In the genomic region with DNA sequence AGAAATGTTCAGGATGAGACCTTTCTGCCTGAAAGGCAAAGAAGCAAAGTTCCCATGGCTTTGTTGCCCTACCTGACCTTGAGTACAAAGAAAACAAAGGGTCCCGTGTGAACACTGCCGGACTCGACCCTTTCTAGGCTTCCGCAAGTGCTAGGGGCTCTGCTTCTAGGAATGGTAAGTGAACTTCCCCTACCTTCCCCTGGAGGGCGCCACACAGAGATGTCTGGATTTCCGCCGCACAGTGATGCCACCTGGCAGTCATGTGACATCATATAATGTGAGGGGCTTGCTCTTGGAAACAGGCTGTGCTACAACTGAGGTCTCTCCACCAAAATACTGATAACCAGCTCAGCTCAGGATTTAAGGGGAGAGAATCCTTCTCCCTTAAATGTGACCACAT, we compare ENCODE assay signal across 1 cellular context.
TF ChIP-seq lines count a peak whose summit lies in the region.

No MANE protein-coding gene starts in this region.

TF ChIP-seq in GM23338, 12 proteins besides CTCF, POLR2A, EP300 and RAD21 (continued from another document):
- TF ChIP-seq, protein P1, sequence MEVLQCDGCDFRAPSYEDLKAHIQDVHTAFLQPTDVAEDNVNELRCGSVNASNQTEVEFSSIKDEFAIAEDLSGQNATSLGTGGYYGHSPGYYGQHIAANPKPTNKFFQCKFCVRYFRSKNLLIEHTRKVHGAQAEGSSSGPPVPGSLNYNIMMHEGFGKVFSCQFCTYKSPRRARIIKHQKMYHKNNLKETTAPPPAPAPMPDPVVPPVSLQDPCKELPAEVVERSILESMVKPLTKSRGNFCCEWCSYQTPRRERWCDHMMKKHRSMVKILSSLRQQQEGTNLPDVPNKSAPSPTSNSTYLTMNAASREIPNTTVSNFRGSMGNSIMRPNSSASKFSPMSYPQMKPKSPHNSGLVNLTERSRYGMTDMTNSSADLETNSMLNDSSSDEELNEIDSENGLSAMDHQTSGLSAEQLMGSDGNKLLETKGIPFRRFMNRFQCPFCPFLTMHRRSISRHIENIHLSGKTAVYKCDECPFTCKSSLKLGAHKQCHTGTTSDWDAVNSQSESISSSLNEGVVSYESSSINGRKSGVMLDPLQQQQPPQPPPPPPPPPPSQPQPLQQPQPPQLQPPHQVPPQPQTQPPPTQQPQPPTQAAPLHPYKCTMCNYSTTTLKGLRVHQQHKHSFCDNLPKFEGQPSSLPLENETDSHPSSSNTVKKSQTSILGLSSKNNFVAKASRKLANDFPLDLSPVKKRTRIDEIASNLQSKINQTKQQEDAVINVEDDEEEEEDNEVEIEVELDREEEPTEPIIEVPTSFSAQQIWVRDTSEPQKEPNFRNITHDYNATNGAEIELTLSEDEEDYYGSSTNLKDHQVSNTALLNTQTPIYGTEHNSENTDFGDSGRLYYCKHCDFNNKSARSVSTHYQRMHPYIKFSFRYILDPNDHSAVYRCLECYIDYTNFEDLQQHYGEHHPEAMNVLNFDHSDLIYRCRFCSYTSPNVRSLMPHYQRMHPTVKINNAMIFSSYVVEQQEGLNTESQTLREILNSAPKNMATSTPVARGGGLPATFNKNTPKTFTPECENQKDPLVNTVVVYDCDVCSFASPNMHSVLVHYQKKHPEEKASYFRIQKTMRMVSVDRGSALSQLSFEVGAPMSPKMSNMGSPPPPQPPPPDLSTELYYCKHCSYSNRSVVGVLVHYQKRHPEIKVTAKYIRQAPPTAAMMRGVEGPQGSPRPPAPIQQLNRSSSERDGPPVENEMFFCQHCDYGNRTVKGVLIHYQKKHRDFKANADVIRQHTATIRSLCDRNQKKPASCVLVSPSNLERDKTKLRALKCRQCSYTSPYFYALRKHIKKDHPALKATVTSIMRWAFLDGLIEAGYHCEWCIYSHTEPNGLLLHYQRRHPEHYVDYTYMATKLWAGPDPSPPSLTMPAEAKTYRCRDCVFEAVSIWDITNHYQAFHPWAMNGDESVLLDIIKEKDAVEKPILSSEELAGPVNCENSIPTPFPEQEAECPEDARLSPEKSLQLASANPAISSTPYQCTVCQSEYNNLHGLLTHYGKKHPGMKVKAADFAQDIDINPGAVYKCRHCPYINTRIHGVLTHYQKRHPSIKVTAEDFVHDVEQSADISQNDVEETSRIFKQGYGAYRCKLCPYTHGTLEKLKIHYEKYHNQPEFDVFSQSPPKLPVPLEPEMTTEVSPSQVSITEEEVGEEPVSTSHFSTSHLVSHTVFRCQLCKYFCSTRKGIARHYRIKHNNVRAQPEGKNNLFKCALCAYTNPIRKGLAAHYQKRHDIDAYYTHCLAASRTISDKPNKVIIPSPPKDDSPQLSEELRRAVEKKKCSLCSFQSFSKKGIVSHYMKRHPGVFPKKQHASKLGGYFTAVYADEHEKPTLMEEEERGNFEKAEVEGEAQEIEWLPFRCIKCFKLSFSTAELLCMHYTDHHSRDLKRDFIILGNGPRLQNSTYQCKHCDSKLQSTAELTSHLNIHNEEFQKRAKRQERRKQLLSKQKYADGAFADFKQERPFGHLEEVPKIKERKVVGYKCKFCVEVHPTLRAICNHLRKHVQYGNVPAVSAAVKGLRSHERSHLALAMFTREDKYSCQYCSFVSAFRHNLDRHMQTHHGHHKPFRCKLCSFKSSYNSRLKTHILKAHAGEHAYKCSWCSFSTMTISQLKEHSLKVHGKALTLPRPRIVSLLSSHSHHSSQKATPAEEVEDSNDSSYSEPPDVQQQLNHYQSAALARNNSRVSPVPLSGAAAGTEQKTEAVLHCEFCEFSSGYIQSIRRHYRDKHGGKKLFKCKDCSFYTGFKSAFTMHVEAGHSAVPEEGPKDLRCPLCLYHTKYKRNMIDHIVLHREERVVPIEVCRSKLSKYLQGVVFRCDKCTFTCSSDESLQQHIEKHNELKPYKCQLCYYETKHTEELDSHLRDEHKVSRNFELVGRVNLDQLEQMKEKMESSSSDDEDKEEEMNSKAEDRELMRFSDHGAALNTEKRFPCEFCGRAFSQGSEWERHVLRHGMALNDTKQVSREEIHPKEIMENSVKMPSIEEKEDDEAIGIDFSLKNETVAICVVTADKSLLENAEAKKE (CRISPR knock-in tag; IDR thresholded peaks at IDR 0.05) = no peak
